Comparison of ENCODE assay signal across 12 cellular contexts in the genomic region with DNA sequence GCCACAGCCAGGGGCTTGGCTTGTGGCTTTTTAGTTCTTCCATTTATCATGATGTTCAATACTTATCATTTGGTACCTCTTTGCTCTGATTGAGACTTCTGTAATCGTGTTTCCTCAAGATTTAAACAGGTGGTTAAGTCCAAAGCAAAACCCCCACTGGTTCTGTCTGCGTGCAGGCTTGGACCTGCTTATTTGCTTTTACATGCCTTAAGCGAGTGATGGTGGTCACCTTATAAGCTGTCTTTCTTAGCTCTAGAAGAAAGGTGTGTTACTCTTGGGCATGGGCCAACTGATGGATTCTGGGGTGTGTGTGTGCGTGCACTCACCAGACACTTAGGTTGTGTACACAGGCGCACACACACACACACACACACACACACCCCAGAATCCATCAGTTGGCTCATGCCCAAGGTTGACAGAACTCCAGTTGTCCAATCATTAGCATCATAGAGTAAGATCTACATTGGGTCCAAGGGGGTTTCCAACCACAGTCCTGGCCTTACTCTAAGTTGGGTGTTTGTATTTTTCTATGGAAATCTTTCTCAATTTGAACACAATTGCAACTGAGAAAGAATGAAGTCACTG. TPM values are rescaled to one million over a fixed set of nuclear protein-coding genes. Genes with fewer than 3 reads are reported as not detected.
DNase-seq lines count a peak whose midpoint lies in the region; ATAC-seq and TF ChIP-seq lines count a peak whose summit lies in the region.
"Had no signal": no experiment of that assay in that cellular context is flagged by ENCODE, and none has a peak within 500 bp of the region (broad histone marks: within the 10 kb centered on the region; RNA-seq: fewer than 3 reads in every experiment).

No MANE protein-coding gene starts in this region.

- H3K27me3 Mint-ChIP-seq in Caco-2 (ENCODE audit: insufficient read depth, unreplicated experiment) = no peaks in the 10 kb centered on the region
- peaks cover 17 to 25% of the 10 kb centered on the region in 2 donors for H3K27me3 Mint-ChIP-seq in T-cell

- CTCF ChIA-PET in Caco-2 (lab: Charles Lee) = no interaction called here
- CTCF ChIA-PET in T-cell (lab: Charles Lee) = interaction anchor here (0.6 to 0.7 kb wide), 2 partner anchors 17 to 32 kb away, joined by 3 to 4 read pairs; no protein-coding TSS in a partner anchor

- WGBS in esophagus muscularis mucosa = 76% methylated on average over 5 of the region's 5 CpGs
- WGBS in prostate gland = 50% methylated on average over 5 of the region's 5 CpGs
- WGBS in aorta, 2 donors = 90 to 95% methylated on average over 5 of the region's 5 CpGs

- TF ChIP-seq POLR2A in esophagus muscularis mucosa (IDR thresholded peaks at IDR 0.05; ENCODE audit: low read depth) = no peak
- no peak for TF ChIP-seq POLR2A in prostate gland (IDR thresholded peaks at IDR 0.05)

- peak overlapping the region; percentile 90 to 96 (median 92) for H3K27ac ChIP-seq in esophagus muscularis mucosa (replicated peaks in 1 of 4)
- H3K27ac ChIP-seq in prostate gland = peak overlapping the region; percentile 77 to 81
- no peak overlapping the region for H3K27ac ChIP-seq in aorta (ENCODE audit: low read depth in 1 of 2, low read length in 2 of 2)

- no peaks in the 10 kb centered on the region for H3K27me3 ChIP-seq in Caco-2 (replicated peaks; ENCODE audit: control insufficient read depth, insufficient read depth, low read length)
- H3K27me3 ChIP-seq in esophagus muscularis mucosa = no peaks in the 10 kb centered on the region
- H3K27me3 ChIP-seq in prostate gland (replicated peaks; ENCODE audit: insufficient read depth) = no peaks in the 10 kb centered on the region
- no peaks in the 10 kb centered on the region for H3K27me3 ChIP-seq in aorta (ENCODE audit: control insufficient read depth in 1 of 2, insufficient read depth in 2 of 2, low read length in 1 of 2)
- H3K27me3 ChIP-seq: Peyer's patch had no signal

- DNase-seq in Caco-2 (no peak), T-cell (no peak), esophagus muscularis mucosa (ENCODE audit: extremely low spot score) (no peak), prostate gland (ENCODE audit: low spot score) (peak; percentile 20), aorta (no peak), HUDEP-2 (lab: John Stamatoyannopoulos, UW; ENCODE audit: unreplicated experiment in 76 of 76) (no peak), NCI-H128 (lab: John Stamatoyannopoulos, UW; ENCODE audit: unreplicated experiment) (no peak)
- DNase-seq: cerebellar nuclear complex; Peyer's patch; stimulated activated CD4-positive, alpha-beta T cell treated with anti-CD3 and anti-CD28 coated beads, Interleukin-2, amount 100 ng/mL, for 48 hours; stimulated activated naive CD4-positive, alpha-beta T cell had no signal

- H3K4me1 Mint-ChIP-seq in Caco-2 (ENCODE audit: low read depth, unreplicated experiment) = peaks cover 19% of the 10 kb centered on the region
- H3K4me1 Mint-ChIP-seq in T-cell = peaks cover 17 to 34% (median 26%) of the 10 kb centered on the region in 3 donors

- no peak overlapping the region for H3K4me3 ChIP-seq in Caco-2 (ENCODE audit: low read depth, low read length)
- peak overlapping the region; percentile 73 to 89 (median 80) for H3K4me3 ChIP-seq in esophagus muscularis mucosa
- H3K4me3 ChIP-seq in prostate gland = peak overlapping the region in 1 of 2 donors; percentile 59
- H3K4me3 ChIP-seq in aorta (ENCODE audit: low read length in 2 of 2) = no peak overlapping the region

- ATAC-seq in T-cell (replicated peaks in 1 of 4) (no peak), GM18520 (IDR thresholded peaks at IDR 0.05; ENCODE audit: unreplicated experiment) (no peak), aorta (ENCODE audit: low FRiP score) (no peak)

- no peak for TF ChIP-seq EP300 in esophagus muscularis mucosa (IDR thresholded peaks at IDR 0.05)

- H3K9me3 ChIP-seq in Caco-2 (no peaks in the 10 kb centered on the region), esophagus muscularis mucosa (no peaks in the 10 kb centered on the region), prostate gland (no peaks in the 10 kb centered on the region), aorta (ENCODE audit: control insufficient read depth, low read length) (no peaks in the 10 kb centered on the region)
- H3K9me3 ChIP-seq: Peyer's patch had no signal

- H3K36me3 ChIP-seq in Caco-2 (ENCODE audit: control insufficient read depth, insufficient read depth, low read length) = no peaks in the 10 kb centered on the region; the same call in 1 of the 2 replicates
- no peaks in the 10 kb centered on the region for H3K36me3 ChIP-seq in esophagus muscularis mucosa
- H3K36me3 ChIP-seq in prostate gland = no peaks in the 10 kb centered on the region
- H3K36me3 ChIP-seq in aorta (ENCODE audit: control insufficient read depth in 1 of 2, insufficient read depth in 2 of 2, low read length in 1 of 2) = no peaks in the 10 kb centered on the region
- H3K36me3 ChIP-seq: Peyer's patch had no signal

- POLR2A ChIA-PET in Caco-2 (lab: Charles Lee) = interaction anchor here (0.6 kb wide), 1 partner anchor 739 kb away, joined by 3 read pairs; no protein-coding TSS in a partner anchor
- POLR2A ChIA-PET in T-cell (lab: Charles Lee) = interaction anchor here in 1 of 2 donors (0.6 kb wide), 1 partner anchor 9 kb away, joined by 3 read pairs; no protein-coding TSS in a partner anchor

- intact Hi-C loops in Caco-2 (cut with micrococcal nuclease; ENCODE audit: unreplicated experiment) = no loop called here
- intact Hi-C loops in esophagus muscularis mucosa (cut with DNase I) = no loop called here
- intact Hi-C loops in prostate gland (cut with DNase I) = no loop called here
- intact Hi-C loops in aorta (cut with DNase I) = no loop called here

- BruUV-seq in Caco-2 (replicated peaks; lab: Mats Ljungman, UMichigan) = no TSS peak

- H3K36me3 Mint-ChIP-seq in Caco-2 (ENCODE audit: insufficient read depth, unreplicated experiment) (no peaks in the 10 kb centered on the region), T-cell (no peaks in the 10 kb centered on the region)

- H3K4me3 Mint-ChIP-seq in Caco-2 (ENCODE audit: unreplicated experiment) = peak overlapping the region; percentile 77
- peak overlapping the region in 2 of 3 donors; percentile 30 to 54 for H3K4me3 Mint-ChIP-seq in T-cell

- H3K9me3 Mint-ChIP-seq in Caco-2 (ENCODE audit: unreplicated experiment) = no peaks in the 10 kb centered on the region
- no peaks in the 10 kb centered on the region for H3K9me3 Mint-ChIP-seq in T-cell

- peaks cover 8% of the 10 kb centered on the region; the same call in 1 of the 2 replicates for H3K4me1 ChIP-seq in Caco-2
- H3K4me1 ChIP-seq in esophagus muscularis mucosa = peaks cover 33 to 66% (median 57%) of the 10 kb centered on the region in 4 donors
- peaks cover 5% of the 10 kb centered on the region for H3K4me1 ChIP-seq in prostate gland (replicated peaks)
- H3K4me1 ChIP-seq in aorta (ENCODE audit: control insufficient read depth in 1 of 2, insufficient read depth in 2 of 2, low read length in 2 of 2) = no peaks in the 10 kb centered on the region

- no peak overlapping the region for H3K27ac Mint-ChIP-seq in Caco-2 (ENCODE audit: unreplicated experiment)
- no peak overlapping the region for H3K27ac Mint-ChIP-seq in T-cell

- no peak for TF ChIP-seq CTCF in Caco-2 (IDR thresholded peaks at IDR 0.05; ENCODE audit: insufficient read depth in 1 of 2, low read depth in 1 of 2, low read length in 1 of 2, severe bottlenecking in 1 of 2, unreplicated experiment in 1 of 2)
- TF ChIP-seq CTCF in esophagus muscularis mucosa (IDR thresholded peaks at IDR 0.05) = no peak
- no peak for TF ChIP-seq CTCF in prostate gland (IDR thresholded peaks at IDR 0.05)

RNA-seq across cellular contexts. Expression of a gene that starts 1.2 kb away (rescaled TPM):
- total RNA-seq in Caco-2 (2022) = 4.3 and 6.4 TPM in 2 replicates
- 1 to 10 TPM in 2 of 5 donors, under 1 TPM in 3; 0.58 to 1.9 (median 0.82) TPM for total RNA-seq in T-cell
- 100 to 1,000 TPM; 192 to 274 (median 234) TPM for total RNA-seq in esophagus muscularis mucosa
- 10 to 100 TPM; 14.9 to 25.1 TPM for total RNA-seq in prostate gland
- 1 to 10 TPM in 1 of 2 donors, under 1 TPM in 1; 0.84 to 4.2 TPM for total RNA-seq in aorta
- polyA plus RNA-seq in aorta = 1 to 10 TPM in 1 of 2 donors, under 1 TPM in 1; 0.38 to 7.5 TPM

Comparison
In these comparisons a context has a peak if more than half of its experiments do, and no peak if none do; other contexts are left out.
1. H3K4me3 ChIP-seq: peak in esophagus muscularis mucosa (4 of 4); none in Caco-2 (single experiment) and aorta (0 of 2).
2. H3K27ac ChIP-seq: peak in esophagus muscularis mucosa (4 of 4) and prostate gland (2 of 2); none in aorta (0 of 2).
3. RNA of a gene that starts 1.2 kb away (total RNA-seq): 192 to 274 TPM in esophagus muscularis mucosa; 14.9 to 25.1 TPM in prostate gland, 4.3 to 6.4 TPM in Caco-2, 0.84 to 4.2 TPM in aorta and 0.58 to 1.9 TPM in T-cell; every median in the first group is over 4 times any median in the second.